Comparison of ENCODE assay signal across 16 cellular contexts in the genomic region with DNA sequence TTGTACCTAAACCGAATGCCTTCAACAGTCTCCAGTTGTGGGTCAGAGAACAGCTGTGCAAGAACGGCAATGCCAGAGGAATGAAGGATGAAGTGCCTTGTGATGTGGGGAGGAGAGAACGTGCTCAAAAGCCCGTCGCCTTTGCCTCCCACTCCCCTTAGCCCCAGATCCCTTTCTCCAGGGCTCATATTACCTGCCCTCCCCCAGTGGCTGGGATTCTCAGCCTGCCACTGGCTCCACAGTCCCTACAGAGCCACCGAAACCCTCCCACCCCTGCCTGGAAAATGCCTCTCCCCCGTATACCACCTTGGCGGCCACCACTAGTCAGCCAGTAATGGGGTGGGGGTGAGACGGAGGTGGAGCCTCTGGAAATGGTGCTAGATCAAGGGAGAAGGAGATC.
DNase-seq lines count a peak whose midpoint lies in the region; ATAC-seq and TF ChIP-seq lines count a peak whose summit lies in the region.
"Had no signal": no experiment of that assay in that cellular context is flagged by ENCODE, and none has a peak within 500 bp of the region (broad histone marks: within the 10 kb centered on the region; RNA-seq: fewer than 3 reads in every experiment).

No MANE protein-coding gene starts in this region.

- H3K9me3 ChIP-seq in right atrium auricular region: no peaks in the 10 kb centered on the region
- H3K9me3 ChIP-seq: body of pancreas had no signal

- no peaks in the 10 kb centered on the region for H3K27me3 ChIP-seq in right atrium auricular region
- H3K27me3 ChIP-seq: body of pancreas had no signal

- no peaks in the 10 kb centered on the region for H3K9me3 Mint-ChIP-seq in osteocyte (ENCODE audit: unreplicated experiment)
- H3K9me3 Mint-ChIP-seq: activated CD8-positive, alpha-beta T cell treated with anti-CD3 and anti-CD28 coated beads for 36 hours; CD8-positive, alpha-beta memory T cell; stimulated activated memory B cell treated with anti-CD40 and anti-IgM and Interleukin-4, amounts not matched to agents 10 μg/mL and 1 μg/mL and 100 μg/mL, for 72 hours had no signal

- TF ChIP-seq CTCF in right atrium auricular region (IDR thresholded peaks at IDR 0.05) (no peak), osteocyte (IDR thresholded peaks at IDR 0.05) (no peak)

- H3K36me3 Mint-ChIP-seq in osteocyte (ENCODE audit: unreplicated experiment): no peaks in the 10 kb centered on the region
- H3K36me3 Mint-ChIP-seq: activated naive CD8-positive, alpha-beta T cell; CD8-positive, alpha-beta memory T cell; stimulated activated memory B cell treated with anti-CD40 and anti-IgM and Interleukin-4, amounts not matched to agents 10 μg/mL and 1 μg/mL and 100 μg/mL, for 72 hours had no signal

- no peak for ATAC-seq in HG02970 (IDR thresholded peaks at IDR 0.05; ENCODE audit: low FRiP score, unreplicated experiment)
- ATAC-seq in HG03175 (IDR thresholded peaks at IDR 0.05; ENCODE audit: unreplicated experiment): no peak
- ATAC-seq: activated CD8-positive, alpha-beta T cell treated with anti-CD3 and anti-CD28 coated beads for 36 hours; body of pancreas had no signal

- no peak overlapping the region for H3K4me3 ChIP-seq in right atrium auricular region
- H3K4me3 ChIP-seq: body of pancreas had no signal

- intact Hi-C loops in cardiac septum (cut with DNase I): loop anchor here (5.0 kb wide), 1 partner anchor 153 kb away; no protein-coding TSS in a partner anchor

- H3K27me3 Mint-ChIP-seq in osteocyte (ENCODE audit: unreplicated experiment): no peaks in the 10 kb centered on the region
- H3K27me3 Mint-ChIP-seq: activated CD8-positive, alpha-beta T cell treated with anti-CD3 and anti-CD28 coated beads for 36 hours; activated naive CD8-positive, alpha-beta T cell; CD8-positive, alpha-beta memory T cell; stimulated activated memory B cell treated with anti-CD40 and anti-IgM and Interleukin-4, amounts not matched to agents 10 μg/mL and 1 μg/mL and 100 μg/mL, for 72 hours had no signal

- peak overlapping the region; percentile 37 to 71 for H3K27ac ChIP-seq in right atrium auricular region

- H3K27ac Mint-ChIP-seq in osteocyte (ENCODE audit: unreplicated experiment): no peak overlapping the region
- H3K27ac Mint-ChIP-seq: activated CD8-positive, alpha-beta T cell treated with anti-CD3 and anti-CD28 coated beads for 36 hours; activated naive CD8-positive, alpha-beta T cell; CD8-positive, alpha-beta memory T cell had no signal

- H3K4me3 Mint-ChIP-seq in osteocyte (ENCODE audit: unreplicated experiment): no peak overlapping the region
- H3K4me3 Mint-ChIP-seq: activated CD8-positive, alpha-beta T cell treated with anti-CD3 and anti-CD28 coated beads for 36 hours; activated naive CD8-positive, alpha-beta T cell; CD8-positive, alpha-beta memory T cell; stimulated activated memory B cell treated with anti-CD40 and anti-IgM and Interleukin-4, amounts not matched to agents 10 μg/mL and 1 μg/mL and 100 μg/mL, for 72 hours had no signal

- H3K4me1 ChIP-seq in right atrium auricular region: peaks cover 0 to 54% of the 10 kb centered on the region in 2 donors

- H3K4me1 Mint-ChIP-seq in osteocyte (ENCODE audit: unreplicated experiment): peaks cover 11% of the 10 kb centered on the region

- H3K36me3 ChIP-seq in right atrium auricular region: no peaks in the 10 kb centered on the region

- no peak for DNase-seq in right atrium auricular region (ENCODE audit: low spot score)
- DNase-seq in cardiac septum (ENCODE audit: low spot score): no peak
- DNase-seq in left kidney (ENCODE audit: low read depth, low spot score): peak; percentile 95
- DNase-seq in osteocyte (ENCODE audit: extremely low spot score, unreplicated experiment): peak; percentile 62
- DNase-seq in activated CD4-positive, CD25-positive, alpha-beta regulatory T cell treated with anti-CD3 and anti-CD28 coated beads, Interleukin-2, amount 50 U/mL, for 72 hours: no peak
- no peak for DNase-seq in stimulated activated CD4-positive, alpha-beta T cell treated with anti-CD3 and anti-CD28 coated beads, Interleukin-12 subunit alpha, Interleukin-12 subunit beta, amount 100 ng/mL, for 4 hours
- DNase-seq: activated CD8-positive, alpha-beta T cell treated with anti-CD3 and anti-CD28 coated beads for 36 hours; body of pancreas; CD8-positive, alpha-beta memory T cell; DMS79 treated with DMSO at 0.1 percent for 48 hours; glutamatergic neuron; NCI-H1436 treated with DMSO at 0.1 percent for 48 hours had no signal

Comparison
In these comparisons a context has a peak if more than half of its experiments do, and no peak if none do; other contexts are left out.
1. DNase-seq: peak in left kidney (single experiment) and osteocyte (single experiment); none in right atrium auricular region (single experiment), cardiac septum (single experiment), activated CD4-positive, CD25-positive, alpha-beta regulatory T cell treated with anti-CD3 and anti-CD28 coated beads, Interleukin-2, amount 50 U/mL, for 72 hours (single experiment) and stimulated activated CD4-positive, alpha-beta T cell treated with anti-CD3 and anti-CD28 coated beads, Interleukin-12 subunit alpha, Interleukin-12 subunit beta, amount 100 ng/mL, for 4 hours (single experiment).